Comparison of ENCODE assay signal across 37 cellular contexts in genomic region chr14:101511199-101511598, GRCh38. TPM values are rescaled to one million over a fixed set of nuclear protein-coding genes. Genes with fewer than 3 reads are reported as not detected.
"Had no signal": no experiment of that assay in that cellular context is flagged by ENCODE, and none has a peak within 500 bp of the region (broad histone marks: within the 10 kb centered on the region; RNA-seq: fewer than 3 reads in every experiment).

No MANE protein-coding gene starts in this region.

- H3K27ac ChIP-seq: adrenal gland, body of pancreas, brain microvascular endothelial cell, breast epithelium, cardiac muscle cell, VCaP had no signal

- ATAC-seq: activated CD8-positive, alpha-beta T cell treated with anti-CD3 and anti-CD28 coated beads for 36 hours; activated naive CD4-positive, alpha-beta T cell treated with anti-CD3 and anti-CD28 coated beads, Interleukin-2, amount 50 U/mL, for 72 hours; activated T-cell treated with anti-CD3 and anti-CD28 coated beads, Interleukin-2, amount 50 U/mL, for 4 hours; activated T-cell treated with anti-CD3 and anti-CD28 coated beads, Interleukin-2, amount 50 U/mL, for 72 hours; activated T-helper 17 cell treated with anti-CD3 and anti-CD28 coated beads, Interleukin-2, amount 50 U/mL, for 72 hours; body of pancreas had no signal

- DNase-seq: activated B cell treated with CpG ODN at 0.5 μM for 24 hours; activated CD4-positive, alpha-beta memory T cell treated with anti-CD3 and anti-CD28 coated beads for 36 hours; activated CD4-positive, alpha-beta T cell treated with anti-CD3 and anti-CD28 coated beads for 4 hours; activated CD4-positive, alpha-beta T cell treated with anti-CD3 and anti-CD28 coated beads, Interleukin-2, amount 10 ng/mL, durations not matched to agents 24 days and 14 days; activated CD4-positive, alpha-beta T cell treated with anti-CD3 and anti-CD28 coated beads, Interleukin-2, amount 50 U/mL, for 1 hour; activated CD4-positive, alpha-beta T cell treated with anti-CD3 and anti-CD28 coated beads, Interleukin-2, amount 50 U/mL, for 4 hours; activated CD4-positive, CD25-positive, alpha-beta regulatory T cell treated with anti-CD3 and anti-CD28 coated beads, Interleukin-2, amount 50 U/mL, for 72 hours; activated CD8-positive, alpha-beta memory T cell treated with anti-CD3 and anti-CD28 coated beads, Interleukin-2, amount 50 U/mL, for 4 hours; activated CD8-positive, alpha-beta T cell treated with anti-CD3 and anti-CD28 coated beads for 36 hours; activated effector memory CD4-positive, alpha-beta T cell treated with anti-CD3 and anti-CD28 coated beads, Interleukin-2, amount 50 U/mL, for 16 hours; activated gamma-delta T cell treated with Interleukin-2 at 50 U/mL for 16 hours; activated naive CD4-positive, alpha-beta T cell; activated naive CD4-positive, alpha-beta T cell treated with anti-CD3 and anti-CD28 coated beads for 36 hours; activated naive CD4-positive, alpha-beta T cell treated with anti-CD3 and anti-CD28 coated beads, Interleukin-2, amount 50 U/mL, for 16 hours; activated naive CD8-positive, alpha-beta T cell treated with anti-CD3 and anti-CD28 coated beads for 36 hours; activated T-cell treated with anti-CD3 and anti-CD28 coated beads for 4 hours; activated T-cell treated with anti-CD3 and anti-CD28 coated beads, Interleukin-2, amount 50 U/mL, for 1 hour; activated T-cell treated with anti-CD3 and anti-CD28 coated beads, Interleukin-2, amount 50 U/mL, for 4 hours; activated T-cell treated with anti-CD3 and anti-CD28 coated beads, Interleukin-2, amount 50 U/mL, for 72 hours; adrenal gland; amniotic stem cell; body of pancreas; brain microvascular endothelial cell; caudate nucleus; cerebellar nuclear complex; T-helper 2 cell; T-helper 9 cell had no signal

- H3K9me3 ChIP-seq: adrenal gland, body of pancreas had no signal

- H3K4me1 ChIP-seq: adrenal gland, body of pancreas, breast epithelium had no signal

- FAIRE-seq: astrocyte, TTC549 had no signal

- H3K36me3 ChIP-seq: adrenal gland, brain microvascular endothelial cell, breast epithelium, cardiac muscle cell had no signal

- H3K27me3 ChIP-seq: adrenal gland, body of pancreas, brain microvascular endothelial cell, breast epithelium, cardiac muscle cell had no signal

- H3K4me3 ChIP-seq: adrenal gland, body of pancreas, breast epithelium, cardiac muscle cell had no signal

RNA-seq across cellular contexts. Expression of gene DIO3, which starts 50.1 kb away (rescaled TPM):
- total RNA-seq: activated B cell treated with CpG ODN at 0.5 μM for 24 hours; activated CD4-positive, alpha-beta memory T cell treated with anti-CD3 and anti-CD28 coated beads for 36 hours; activated CD4-positive, alpha-beta T cell treated with anti-CD3 and anti-CD28 coated beads, Interleukin-2, amount 10 ng/mL, durations not matched to agents 24 days and 14 days; activated CD8-positive, alpha-beta memory T cell treated with anti-CD3 and anti-CD28 coated beads for 36 hours; activated CD8-positive, alpha-beta T cell treated with anti-CD3 and anti-CD28 coated beads for 36 hours; activated naive CD4-positive, alpha-beta T cell treated with anti-CD3 and anti-CD28 coated beads for 36 hours; activated naive CD4-positive, alpha-beta T cell treated with anti-CD3 and anti-CD28 coated beads, Interleukin-2, amount 50 U/mL, for 72 hours; activated naive CD8-positive, alpha-beta T cell treated with anti-CD3 and anti-CD28 coated beads for 36 hours; activated T-cell treated with anti-CD3 and anti-CD28 coated beads, Interleukin-2, amount 50 U/mL, for 4 hours; activated T-cell treated with anti-CD3 and anti-CD28 coated beads, Interleukin-2, amount 50 U/mL, for 72 hours; activated T-helper 1 cell treated with anti-CD3 and anti-CD28 coated beads, Interleukin-12 subunit alpha, Interleukin-12 subunit beta, Interleukin-2, Interleukin-4 antibody, amounts not matched to agents 30 ng/mL and 10 ng/mL and 1 ng/mL, durations not matched to agents 14 hours and 24 hours and 36 hours; activated T-helper 17 cell treated with anti-CD3 and anti-CD28 coated beads, Interleukin-2, amount 50 U/mL, for 72 hours; chondrocyte had no signal
